In genomic region chr6:148466158-148466557, GRCh38 we compare ENCODE assay signal across 1 cellular context.
TF ChIP-seq lines count a peak whose summit lies in the region.

No MANE protein-coding gene starts in this region.

TF ChIP-seq in WTC11, 78 proteins besides CTCF, POLR2A, EP300 and RAD21 (continued from another document):
- TF ChIP-seq ATF6 (CRISPR knock-in tag; IDR thresholded peaks at IDR 0.05) (no peak), E2F1 (CRISPR knock-in tag; IDR thresholded peaks at IDR 0.05) (no peak)
